Comparison of ENCODE assay signal across 13 cellular contexts in genomic region chr2:224816816-224817215, GRCh38.
DNase-seq lines count a peak whose midpoint lies in the region; ATAC-seq and TF ChIP-seq lines count a peak whose summit lies in the region.
"Had no signal": no experiment of that assay in that cellular context is flagged by ENCODE, and none has a peak within 500 bp of the region (broad histone marks: within the 10 kb centered on the region; RNA-seq: fewer than 3 reads in every experiment).

No MANE protein-coding gene starts in this region.

- no peak for ATAC-seq in GM19035 (IDR thresholded peaks at IDR 0.05; ENCODE audit: unreplicated experiment)

- H3K9me3 ChIP-seq in GM23248 (ENCODE audit: low read depth) (no peaks in the 10 kb centered on the region), adrenal gland (replicated peaks in 1 of 3) (no peaks in the 10 kb centered on the region)

- peaks cover 28% of the 10 kb centered on the region for H3K4me1 Mint-ChIP-seq in Calu3 (ENCODE audit: low read depth, unreplicated experiment)

- H4K20me1 ChIP-seq in GM23248 (ENCODE audit: insufficient read depth), result no peaks in the 10 kb centered on the region

- DNase-seq in GM23248, result peak; percentile 79
- peak in 2 of 7 donors; percentile 22 to 27 for DNase-seq in adrenal gland
- peak; percentile 86 for DNase-seq in iris pigment epithelial cell (ENCODE audit: low read depth)
- DNase-seq in stimulated activated CD4-positive, alpha-beta T cell treated with anti-CD3 and anti-CD28 coated beads, Interleukin-1b, Interleukin-23, amount 100 ng/mL, for 48 hours, result no peak
- DNase-seq in Calu3, result no peak
- DNase-seq in mucosa of gallbladder (ENCODE audit: low spot score), result no peak
- DNase-seq: activated CD4-positive, alpha-beta T cell treated with anti-CD3 and anti-CD28 coated beads, Interleukin-2, amount 10 ng/mL, durations not matched to agents 7 days and 5 days; GOT3; NCI-H187; stimulated activated CD4-positive, alpha-beta T cell treated with anti-CD3 and anti-CD28 coated beads, Interleukin-15, amount 100 ng/mL, for 24 hours; substantia nigra had no signal

- peaks cover 36% of the 10 kb centered on the region for H3F3A ChIP-seq in GM23248 (ENCODE audit: insufficient read depth)

- TF ChIP-seq CTCF in adrenal gland (IDR thresholded peaks at IDR 0.05), result no peak
- no peak for TF ChIP-seq CTCF in Calu3 (IDR thresholded peaks at IDR 0.05; ENCODE audit: unreplicated experiment)

- H3K36me3 Mint-ChIP-seq in Calu3 (ENCODE audit: insufficient read depth, unreplicated experiment), result no peaks in the 10 kb centered on the region

- H3K4me3 Mint-ChIP-seq in Calu3 (ENCODE audit: low read depth, unreplicated experiment), result no peak overlapping the region
- H3K4me3 Mint-ChIP-seq: activated CD4-positive, alpha-beta T cell treated with anti-CD3 and anti-CD28 coated beads, Interleukin-2, amount 10 ng/mL, durations not matched to agents 7 days and 5 days had no signal

- peaks cover 3% of the 10 kb centered on the region for H3K9me3 Mint-ChIP-seq in Calu3 (ENCODE audit: low read depth, unreplicated experiment)

- H3K9me2 ChIP-seq in GM23248 (ENCODE audit: insufficient read depth), result no peaks in the 10 kb centered on the region

- no peak overlapping the region for H3K27ac Mint-ChIP-seq in Calu3 (ENCODE audit: unreplicated experiment)
- H3K27ac Mint-ChIP-seq: activated CD4-positive, alpha-beta T cell treated with anti-CD3 and anti-CD28 coated beads, Interleukin-2, amount 10 ng/mL, durations not matched to agents 7 days and 5 days had no signal

- H3K27ac ChIP-seq in ACC112 (ENCODE audit: low read depth, low read length) (peak overlapping the region; percentile 41), GM23248 (peak overlapping the region; percentile 34), adrenal gland (peak overlapping the region in 3 of 5 donors; percentile 62 to 80 (median 66))

- no TSS peak for BruUV-seq in Calu3 (replicated peaks; lab: Mats Ljungman, UMichigan)

- H3K36me3 ChIP-seq in ACC112 (ENCODE audit: insufficient read depth, low read length), result peaks cover 35% of the 10 kb centered on the region
- H3K36me3 ChIP-seq in GM23248 (ENCODE audit: low read depth), result peaks cover 27% of the 10 kb centered on the region
- no peaks in the 10 kb centered on the region for H3K36me3 ChIP-seq in adrenal gland (replicated peaks in 1 of 2)

- H3K4me1 ChIP-seq in ACC112 (ENCODE audit: control insufficient read depth, insufficient read depth, low read length, unreplicated experiment) (peaks cover 31% of the 10 kb centered on the region), GM23248 (ENCODE audit: insufficient read depth) (peaks cover 31% of the 10 kb centered on the region), adrenal gland (replicated peaks in 1 of 2) (peaks cover 4 to 10% of the 10 kb centered on the region in 2 donors)

- H3K4me3 ChIP-seq in ACC112 (ENCODE audit: low read depth, low read length) (peak overlapping the region; percentile 14; the same call in 1 of the 2 replicates), GM23248 (peak overlapping the region; percentile 39), adrenal gland (no peak overlapping the region)

- no peaks in the 10 kb centered on the region for H3K27me3 ChIP-seq in ACC112 (ENCODE audit: insufficient read depth, low read length)
- no peaks in the 10 kb centered on the region for H3K27me3 ChIP-seq in GM23248 (replicated peaks; ENCODE audit: insufficient read depth)
- no peaks in the 10 kb centered on the region for H3K27me3 ChIP-seq in adrenal gland

- in situ Hi-C loops in GM23248 (cut with MboI), result no loop called here

- CTCF ChIA-PET in Calu3 (lab: Charles Lee), result interaction anchor here (0.6 kb wide), 1 partner anchor 1975 kb away, joined by 4 read pairs; no protein-coding TSS in a partner anchor

- WGBS in GM23248 (ENCODE audit: low coverage in 1 of 2, low lambda C conversion rate in 2 of 2, missing lambda C conversion rate in 2 of 2), 2 experiments, result 61 to 73% methylated on average over 3 to 4 of the region's 4 CpGs
- 32 to 50% (median 40%) methylated on average over 4 of the region's 4 CpGs for WGBS in adrenal gland, 4 donors

- H3K79me2 ChIP-seq in ACC112 (ENCODE audit: control insufficient read depth, insufficient read depth, low read length, unreplicated experiment), result no peaks in the 10 kb centered on the region
- H3K79me2 ChIP-seq in GM23248 (ENCODE audit: insufficient read depth), result no peaks in the 10 kb centered on the region

- H3K9ac ChIP-seq in GM23248, result no peak overlapping the region

- no peak overlapping the region for H2AFZ ChIP-seq in ACC112 (ENCODE audit: low read length, unreplicated experiment)
- no peak overlapping the region for H2AFZ ChIP-seq in GM23248

- intact Hi-C loops in adrenal gland (cut with DNase I), result no loop called here
- intact Hi-C loops in Calu3 (cut with micrococcal nuclease; ENCODE audit: unreplicated experiment), result no loop called here

- peak in 1 of 2 donors; percentile 64 for TF ChIP-seq POLR2A in adrenal gland (IDR thresholded peaks at IDR 0.05)

- peak overlapping the region; percentile 58 for H3K4me2 ChIP-seq in GM23248 (ENCODE audit: unreplicated experiment)

- H3K27me3 Mint-ChIP-seq in Calu3 (ENCODE audit: unreplicated experiment), result no peaks in the 10 kb centered on the region
- H3K27me3 Mint-ChIP-seq: activated CD4-positive, alpha-beta T cell treated with anti-CD3 and anti-CD28 coated beads, Interleukin-2, amount 10 ng/mL, durations not matched to agents 7 days and 5 days had no signal

Comparison
In these comparisons a context has a peak if more than half of its experiments do, and no peak if none do; other contexts are left out.
1. H3K4me3 ChIP-seq: peak in ACC112 (single experiment) and GM23248 (single experiment); none in adrenal gland (0 of 4).
2. DNase-seq: peak in GM23248 (single experiment) and iris pigment epithelial cell (single experiment); none in stimulated activated CD4-positive, alpha-beta T cell treated with anti-CD3 and anti-CD28 coated beads, Interleukin-1b, Interleukin-23, amount 100 ng/mL, for 48 hours (single experiment), Calu3 (single experiment) and mucosa of gallbladder (single experiment).
3. Peak in every context shown above with its lines, with median percentiles within 50 percentile points of each other: H3K27ac ChIP-seq.